ENCODE assay signal across 26 cellular contexts in genomic region chr10:22473459-22473858, GRCh38.
A peak's percentile ranks its signal among the peaks of the same experiment; 100 is the strongest.
DNase-seq lines count a peak whose midpoint lies in the region; FAIRE-seq and TF ChIP-seq lines count a peak whose summit lies in the region.
"Had no signal": no experiment of that assay in that cellular context is flagged by ENCODE, and none has a peak within 500 bp of the region (broad histone marks: within the 10 kb centered on the region; RNA-seq: fewer than 3 reads in every experiment).

No MANE protein-coding gene starts in this region.

- H3K27me3 ChIP-seq in H1 (replicated peaks in 1 of 4; ENCODE audit: control insufficient read depth in 3 of 4, extremely low read depth in 1 of 4, insufficient read depth in 3 of 4, low read length in 3 of 4), result peaks cover 49 to 65% (median 55%) of the 10 kb centered on the region in 4 experiments
- H3K27me3 ChIP-seq: SJCRH30 had no signal

- H3K4me3 ChIP-seq in H1 (ENCODE audit: extremely low read depth in 1 of 4, insufficient read depth in 2 of 4, low read depth in 3 of 4, low read length in 4 of 4), result no peak overlapping the region
- H3K4me3 ChIP-seq: BLaER1, GM23338, HAP-1, PC-9, SJCRH30 had no signal

- no peak overlapping the region for H2BK15ac ChIP-seq in H1 (ENCODE audit: low read length)

- no peak overlapping the region for H3K4ac ChIP-seq in H1 (replicated peaks; ENCODE audit: insufficient read length, low read depth, low read length)

- H3K9ac ChIP-seq in H1 (replicated peaks in 1 of 4; ENCODE audit: extremely low read depth in 1 of 4, low read depth in 3 of 4, low read length in 3 of 4), result no peak overlapping the region
- H3K9ac ChIP-seq: BLaER1 had no signal

- no peak overlapping the region for H3K4me2 ChIP-seq in H1 (ENCODE audit: insufficient read depth in 1 of 2, low read depth in 2 of 2, low read length in 2 of 2)
- H3K4me2 ChIP-seq: BLaER1, GM23338, PC-9 had no signal

- no peak overlapping the region for H4K91ac ChIP-seq in H1 (replicated peaks; ENCODE audit: insufficient read length, low read length)

- H2BK20ac ChIP-seq in H1 (ENCODE audit: low read length), result no peak overlapping the region

- peaks cover 13% of the 10 kb centered on the region; the same call in 1 of the 2 replicates for H3K23me2 ChIP-seq in H1 (ENCODE audit: low read depth, low read length)

- no peaks in the 10 kb centered on the region for H3K79me2 ChIP-seq in H1 (ENCODE audit: control insufficient read depth in 1 of 2, insufficient read depth in 2 of 2, low read length in 2 of 2)

- H3K4me1 ChIP-seq in H1 (replicated peaks in 1 of 4; ENCODE audit: control insufficient read depth in 3 of 4, insufficient read depth in 4 of 4, low read length in 3 of 4), result peaks cover 0 to 6% (median 2%) of the 10 kb centered on the region in 4 experiments; a peak in 4 of 7 replicates
- H3K4me1 ChIP-seq: SJCRH30 had no signal

- H3K18ac ChIP-seq in H1 (ENCODE audit: extremely low read depth, low read length), result no peak overlapping the region

- no peak overlapping the region for H2AFZ ChIP-seq in H1 (ENCODE audit: low read length)
- H2AFZ ChIP-seq: GM23338, PC-9 had no signal

- no peak overlapping the region for H2AK5ac ChIP-seq in H1 (ENCODE audit: low read depth, low read length)

- DNase-seq in GM12892 (ENCODE audit: insufficient read length) (no peak), H1 (ENCODE audit: low read depth in 1 of 2, low spot score in 2 of 2) (no peak), middle frontal gyrus (ENCODE audit: extremely low spot score, low spot score) (peak; percentile 20), superior temporal gyrus (ENCODE audit: extremely low spot score) (peak; percentile 64), mucosa of gallbladder (ENCODE audit: low spot score) (no peak), NCI-H2196 treated with DMSO at 0.1 percent for 48 hours (lab: John Stamatoyannopoulos, UW; ENCODE audit: unreplicated experiment) (no peak), D341Med (ENCODE audit: low spot score) (no peak)
- DNase-seq: CD4-positive, CD25-positive, alpha-beta regulatory T cell; DMS53; HFFc6; Karpas-422; NCI-H1092 treated with DMSO at 0.1 percent for 48 hours; NCI-H1436; NCI-H187; NCI-H2081 treated with DMSO at 0.1 percent for 48 hours; NCI-H2171 treated with DMSO at 0.1 percent for 48 hours; NCI-H446; NCI-H524 treated with DMSO at 0.1 percent for 48 hours; NCI-H774; PC-9; SJCRH30 had no signal

- H3K23ac ChIP-seq in H1 (ENCODE audit: insufficient read length), result no peak overlapping the region

- TF ChIP-seq RAD21 in H1 (IDR thresholded peaks at IDR 0.05 in 1 of 2, conservative IDR thresholded peaks at IDR 0.05 in 1 of 2; ENCODE audit: low read depth in 2 of 2, low read length in 2 of 2), result no peak

- H3K79me1 ChIP-seq in H1 (ENCODE audit: low read depth, low read length), result no peaks in the 10 kb centered on the region

- no peak overlapping the region for H4K5ac ChIP-seq in H1 (ENCODE audit: insufficient read length, low read depth, low read length)

- no peaks in the 10 kb centered on the region for H4K20me1 ChIP-seq in H1 (replicated peaks in 1 of 2; ENCODE audit: control insufficient read depth in 1 of 2, insufficient read depth in 2 of 2, low read length in 2 of 2)
- H4K20me1 ChIP-seq: BLaER1 had no signal

- no peak overlapping the region for H3K14ac ChIP-seq in H1 (ENCODE audit: insufficient read length)

- CTCF ChIA-PET in H1 (lab: Charles Lee; ENCODE audit: partially characterized antibody), result interaction anchor here (0.9 to 2.1 kb wide), 2 partner anchors 20 to 26 kb away, joined by 4 to 6 read pairs; no protein-coding TSS in a partner anchor

- H2BK12ac ChIP-seq in H1 (ENCODE audit: low read depth, low read length), result no peak overlapping the region

- no peak overlapping the region for H2BK120ac ChIP-seq in H1 (replicated peaks; ENCODE audit: low read depth, low read length)

- no peak overlapping the region for H3K56ac ChIP-seq in H1 (replicated peaks; ENCODE audit: insufficient read length, low read depth, low read length)

- no peaks in the 10 kb centered on the region; a peak in 1 of 8 replicates for H3K36me3 ChIP-seq in H1 (ENCODE audit: control insufficient read depth in 2 of 4, insufficient read depth in 4 of 4, low read length in 3 of 4)
- H3K36me3 ChIP-seq: BLaER1, HAP-1, SJCRH30 had no signal

- TF ChIP-seq EP300 in H1 (IDR thresholded peaks at IDR 0.05; ENCODE audit: borderline replicate concordance in 1 of 2, low read depth in 2 of 2, low read length in 2 of 2), result no peak

- TF ChIP-seq POLR2A in GM12892 (IDR thresholded peaks at IDR 0.05; ENCODE audit: low read depth, low read length), result no peak
- no peak for TF ChIP-seq POLR2A in H1 (IDR thresholded peaks at IDR 0.05; ENCODE audit: control extremely low read depth in 1 of 2, low read depth in 2 of 2, low read length in 2 of 2)

- no peak overlapping the region for H4K8ac ChIP-seq in H1 (ENCODE audit: extremely low read depth, insufficient read depth, low read length)

- TF ChIP-seq CTCF in H1 (IDR thresholded peaks at IDR 0.05; ENCODE audit: control extremely low read depth in 1 of 3, insufficient read depth in 1 of 3, low read depth in 1 of 3, low read length in 3 of 3), result no peak

- FAIRE-seq in GM12892 (lab: Jason Lieb, UNC) (peak; percentile 24), H1 (lab: Jason Lieb, UNC) (no peak)
- FAIRE-seq: D721Med, HepG2 had no signal

- POLR2A ChIA-PET in H1 (lab: Charles Lee; ENCODE audit: partially characterized antibody), result no interaction called here

- no peak overlapping the region for H2BK5ac ChIP-seq in H1 (ENCODE audit: low read depth, low read length)

- no peak overlapping the region for H3K27ac ChIP-seq in H1 (ENCODE audit: low read depth, low read length)
- H3K27ac ChIP-seq: BLaER1, PC-9, SJCRH30 had no signal

- no peaks in the 10 kb centered on the region; a peak in 1 of 4 replicates for H3K9me3 ChIP-seq in H1 (ENCODE audit: insufficient read depth in 2 of 2, low read depth in 1 of 2, low read length in 1 of 2)
- H3K9me3 ChIP-seq: HAP-1, SJCRH30 had no signal

- WGBS in H1 (ENCODE audit: extremely low coverage in 1 of 2, insufficient coverage in 1 of 2, insufficient read length in 1 of 2, insufficient replicate concordance in 2 of 2, low coverage in 1 of 2, low lambda C conversion rate in 2 of 2, missing lambda C conversion rate in 1 of 2), 2 experiments, result 70% methylated on average over 3 of the region's 3 CpGs; no CpG with 5 or more reads in 1 of the 2 experiments

TF ChIP-seq in H1, 55 proteins besides CTCF, POLR2A, EP300 and RAD21:
- no peak for TF ChIP-seq USF2 (IDR thresholded peaks at IDR 0.05; ENCODE audit: low read length)
- peak; percentile 33 for TF ChIP-seq RNF2 (IDR thresholded peaks at IDR 0.05; ENCODE audit: borderline replicate concordance, low read depth, low read length, missing control alignments, poor library complexity, severe bottlenecking)
- no peak for TF ChIP-seq ZNF274 (IDR thresholded peaks at IDR 0.05; ENCODE audit: borderline replicate concordance, extremely low read depth, low read length)
- no peak for TF ChIP-seq SP4 (IDR thresholded peaks at IDR 0.05; ENCODE audit: low read length)
- TF ChIP-seq TEAD4 (IDR thresholded peaks at IDR 0.05; ENCODE audit: low read depth, low read length), result no peak

Comparison
In these comparisons a context has a peak if more than half of its experiments do, and no peak if none do; other contexts are left out.
1. DNase-seq: peak in middle frontal gyrus (single experiment) and superior temporal gyrus (single experiment); none in GM12892 (single experiment), H1 (0 of 2), mucosa of gallbladder (single experiment), NCI-H2196 treated with DMSO at 0.1 percent for 48 hours (single experiment) and D341Med (single experiment).